In genomic region chr9:137028013-137028280, GRCh38 we compare ENCODE assay signal across 8 cellular contexts. TPM values are rescaled to one million over a fixed set of nuclear protein-coding genes. Genes with fewer than 3 reads are reported as not detected.
A peak's percentile ranks its signal among the peaks of the same experiment; 100 is the strongest.
DNase-seq lines count a peak whose midpoint lies in the region; ATAC-seq and TF ChIP-seq lines count a peak whose summit lies in the region.

TSS of gene ABCA2 (minus strand) at chr9:137028237. CDS start at chr9:137028140, 97 bp downstream.

- TF ChIP-seq CTCF in HCT116 (IDR thresholded peaks at IDR 0.05 in 2 of 3, conservative IDR thresholded peaks at IDR 0.05 in 1 of 3; ENCODE audit: borderline replicate concordance in 1 of 3, insufficient read depth in 1 of 3, low read depth in 2 of 3, low read length in 2 of 3) = no peak
- no peak for TF ChIP-seq CTCF in WI38 (IDR thresholded peaks at IDR 0.05; ENCODE audit: low read depth, low read length)
- TF ChIP-seq CTCF in cardiac muscle cell (IDR thresholded peaks at IDR 0.05; ENCODE audit: low read depth, low read length) = no peak
- TF ChIP-seq CTCF in prostate gland (IDR thresholded peaks at IDR 0.05) = no peak

- H4K20me1 ChIP-seq in HCT116 (ENCODE audit: insufficient read depth) = no peaks in the 10 kb centered on the region

- peak within 1 kb of the TSS; percentile 85 for H3K27ac ChIP-seq in HCT116 (ENCODE audit: low read depth, low read length)
- no peak within 1 kb of the TSS for H3K27ac ChIP-seq in cardiac muscle cell
- peak within 1 kb of the TSS; percentile 50 to 60 for H3K27ac ChIP-seq in prostate gland

- peak within 1 kb of the TSS; percentile 88 for H2AFZ ChIP-seq in HCT116 (ENCODE audit: low read depth, low read length, poor library complexity, severe bottlenecking)

- H3K36me3 ChIP-seq in HCT116 (ENCODE audit: control insufficient read depth in 1 of 2, insufficient read depth in 2 of 2, low read length in 2 of 2) (no peaks in the 10 kb centered on the region), cardiac muscle cell (no peaks in the 10 kb centered on the region), prostate gland (no peaks in the 10 kb centered on the region)

- POLR2A ChIA-PET in HCT116 (lab: Charles Lee) = no interaction called here

- peak; percentile 35 for ATAC-seq in HCT116

- peaks cover 32 to 52% of the 10 kb centered on the region in 2 experiments for H3K4me1 ChIP-seq in HCT116 (ENCODE audit: control insufficient read depth in 1 of 2, insufficient read depth in 2 of 2, low read length in 2 of 2)
- H3K4me1 ChIP-seq in cardiac muscle cell (ENCODE audit: low read depth) = peaks cover 5% of the 10 kb centered on the region
- H3K4me1 ChIP-seq in prostate gland (replicated peaks) = peaks cover 32% of the 10 kb centered on the region

- H3K9ac ChIP-seq in HCT116 (ENCODE audit: low read length) = peak within 1 kb of the TSS; percentile 93

- H3K9me3 ChIP-seq in HCT116 (ENCODE audit: control insufficient read depth in 1 of 2, insufficient read depth in 1 of 2, low read depth in 1 of 2, low read length in 2 of 2) = no peaks in the 10 kb centered on the region
- H3K9me3 ChIP-seq in cardiac muscle cell (ENCODE audit: low read depth) = no peaks in the 10 kb centered on the region
- H3K9me3 ChIP-seq in prostate gland = no peaks in the 10 kb centered on the region

- WGBS in prostate gland = 0% methylated on average over 30 of the region's 45 CpGs

- H3K4me3 ChIP-seq in HCT116 (replicated peaks in 1 of 2; ENCODE audit: low read depth in 1 of 2, low read length in 2 of 2) (peak within 1 kb of the TSS; percentile 63 to 87), WI38 (ENCODE audit: low read depth, low read length) (peak within 1 kb of the TSS; percentile 60), cardiac muscle cell (peak within 1 kb of the TSS; percentile 92), prostate gland (peak within 1 kb of the TSS; percentile 51 to 52)

- TF ChIP-seq RAD21 in HCT116 (IDR thresholded peaks at IDR 0.05; ENCODE audit: low read depth) = no peak

- TF ChIP-seq POLR2A in HCT116 (IDR thresholded peaks at IDR 0.05; ENCODE audit: borderline replicate concordance, extremely low read depth, insufficient read depth, insufficient read length) (no peak), prostate gland (IDR thresholded peaks at IDR 0.05) (no peak)

- DNase-seq in HCT116 (ENCODE audit: low read depth, low spot score) (no peak), cardiac muscle cell (ENCODE audit: low read depth in 1 of 2, low spot score in 1 of 2) (peak in 1 of 2 donors; percentile 20), prostate gland (ENCODE audit: low spot score) (no peak), NCI-H1417 treated with DMSO at 0.1 percent for 48 hours (lab: John Stamatoyannopoulos, UW) (no peak), SW480 (ENCODE audit: low spot score) (no peak)
- DNase-seq in activated CD4-positive, CD25-positive, alpha-beta regulatory T cell treated with anti-CD3 and anti-CD28 coated beads, Interleukin-2, amount 50 U/mL, for 72 hours = no peak
- DNase-seq in stimulated activated CD4-positive, alpha-beta T cell treated with anti-CD3 and anti-CD28 coated beads, Interleukin-1b, Interleukin-23, amount 100 ng/mL, for 48 hours = no peak

- H3K27me3 ChIP-seq in HCT116 (ENCODE audit: insufficient read depth, low read length) (no peaks in the 10 kb centered on the region), cardiac muscle cell (no peaks in the 10 kb centered on the region), prostate gland (replicated peaks; ENCODE audit: insufficient read depth) (no peaks in the 10 kb centered on the region)

- RAD21 ChIA-PET in HCT116 (lab: Charles Lee; ENCODE audit: low non-redundant PET in 1 of 2, low total read pairs in 2 of 2, uncharacterized antibody in 2 of 2, unreplicated experiment in 2 of 2) = no interaction called here

- peak within 1 kb of the TSS; percentile 100 for H3K4me2 ChIP-seq in HCT116 (ENCODE audit: low read length)

- no TSS peak for BruUV-seq in HCT116 (replicated peaks; lab: Mats Ljungman, UMichigan)

- CTCF ChIA-PET in HCT116 (lab: Charles Lee) = interaction anchor here (1.1 to 1.9 kb wide), 4 partner anchors 19 to 84 kb away, joined by 4 to 16 read pairs (median 6); partner anchors contain the start of genes FBXW5, NPDC1 and SAPCD2

- H3K79me2 ChIP-seq in HCT116 (ENCODE audit: insufficient read depth, low read length) = peaks cover 31% of the 10 kb centered on the region

- intact Hi-C loops in HCT116 (cut with micrococcal nuclease) (loop anchor here (5.0 kb wide), 1 partner anchor 181 kb away; the partner anchor contains the start of gene PHPT1), prostate gland (cut with DNase I) (no loop called here)

- no peaks in the 10 kb centered on the region for H3K9me2 ChIP-seq in HCT116 (ENCODE audit: insufficient read depth)

TF ChIP-seq in HCT116, 20 proteins besides CTCF, POLR2A, EP300 and RAD21:
- TF ChIP-seq EGR1 (IDR thresholded peaks at IDR 0.05; ENCODE audit: low read depth) (no peak), JUND (IDR thresholded peaks at IDR 0.05) (no peak), TCF7L2 (IDR thresholded peaks at IDR 0.05; ENCODE audit: borderline replicate concordance, extremely low read depth, insufficient read depth, insufficient read length) (no peak), SP1 (IDR thresholded peaks at IDR 0.05; ENCODE audit: low read depth) (no peak), POLR2AphosphoS5 (IDR thresholded peaks at IDR 0.05; ENCODE audit: low read depth, low read length) (peak; percentile 23; the same call in 1 of the 2 replicates), MAX (IDR thresholded peaks at IDR 0.05) (no peak)
TF ChIP-seq in HCT116: peak in this region for 1.

RNA-seq across cellular contexts. Expression of gene ABCA2, which starts in this region (rescaled TPM):
- total RNA-seq in HCT116 (2021; ENCODE audit: unreplicated experiment) = 114 TPM
- 132 and 183 TPM in 2 replicates for polyA plus RNA-seq in HCT116 (2012)
- total RNA-seq in cardiac muscle cell = 48.7 and 56.7 TPM in 2 replicates
- 30.5 and 33.3 TPM in 2 replicates for polyA plus RNA-seq in cardiac muscle cell
- total RNA-seq in prostate gland = 10 to 100 TPM; 27.4 to 79.1 TPM
